In genomic region chr3:89654031-89654430, GRCh38 we compare ENCODE assay signal across 7 cellular contexts.
"Had no signal": no experiment of that assay in that cellular context is flagged by ENCODE, and none has a peak within 500 bp of the region (broad histone marks: within the 10 kb centered on the region; RNA-seq: fewer than 3 reads in every experiment).

No MANE protein-coding gene starts in this region.

- DNase-seq: H7, HCEC 1CT, IMR-90 had no signal

- FAIRE-seq: H1, HTR-8/SVneo, K562 had no signal

- H3K4me3 ChIP-seq: GM23338, K562 had no signal
